8 cellular contexts compared by ENCODE assay signal in genomic region chr2:136247204-136247990, GRCh38.
DNase-seq lines count a peak whose midpoint lies in the region; ATAC-seq, FAIRE-seq and TF ChIP-seq lines count a peak whose summit lies in the region.

No MANE protein-coding gene starts in this region.

- no peak for TF ChIP-seq CTCF in left ventricle myocardium inferior (IDR thresholded peaks at IDR 0.05; ENCODE audit: borderline replicate concordance)
- no peak for TF ChIP-seq CTCF in prostate gland (IDR thresholded peaks at IDR 0.05)

- H3K9me3 ChIP-seq in left ventricle myocardium inferior (replicated peaks) (no peaks in the 10 kb centered on the region), prostate gland (no peaks in the 10 kb centered on the region)

- intact Hi-C loops in activated CD4-positive, alpha-beta memory T cell treated with anti-CD3 and anti-CD28 coated beads for 36 hours (cut with micrococcal nuclease) = no loop called here
- intact Hi-C loops in left ventricle myocardium inferior (cut with micrococcal nuclease) (no loop called here), prostate gland (cut with DNase I) (no loop called here)

- H3K27me3 Mint-ChIP-seq in activated CD4-positive, alpha-beta memory T cell treated with anti-CD3 and anti-CD28 coated beads for 36 hours = no peaks in the 10 kb centered on the region
- H3K27me3 Mint-ChIP-seq in activated CD4-positive, alpha-beta memory T cell treated with anti-CD3 and anti-CD28 coated beads, Interleukin-2, amount 10 ng/mL, durations not matched to agents 7 days and 5 days = no peaks in the 10 kb centered on the region

- CTCF ChIA-PET in activated CD4-positive, alpha-beta memory T cell treated with anti-CD3 and anti-CD28 coated beads for 36 hours (lab: Charles Lee) = interaction anchor here (1.0 kb wide), 1 partner anchor 22 kb away, joined by 3 read pairs; no protein-coding TSS in a partner anchor
- CTCF ChIA-PET in activated CD4-positive, alpha-beta memory T cell treated with anti-CD3 and anti-CD28 coated beads, Interleukin-2, amount 10 ng/mL, durations not matched to agents 7 days and 5 days (lab: Charles Lee) = no interaction called here

- FAIRE-seq in GM12892 (lab: Jason Lieb, UNC) = no peak

- H3K27ac ChIP-seq in left ventricle myocardium inferior (replicated peaks) (peak overlapping the region; percentile 38), prostate gland (no peak overlapping the region)

- POLR2A ChIA-PET in activated CD4-positive, alpha-beta memory T cell treated with anti-CD3 and anti-CD28 coated beads for 36 hours (lab: Charles Lee) = interaction anchor here (0.6 to 1.1 kb wide), 3 partner anchors 10 to 80 kb away, joined by 3 read pairs; no protein-coding TSS in a partner anchor
- POLR2A ChIA-PET in activated CD4-positive, alpha-beta memory T cell treated with anti-CD3 and anti-CD28 coated beads, Interleukin-2, amount 10 ng/mL, durations not matched to agents 7 days and 5 days (lab: Charles Lee) = interaction anchor here (1.1 kb wide), 1 partner anchor 9 kb away, joined by 4 read pairs; no protein-coding TSS in a partner anchor

- no peaks in the 10 kb centered on the region for H3K36me3 Mint-ChIP-seq in activated CD4-positive, alpha-beta memory T cell treated with anti-CD3 and anti-CD28 coated beads for 36 hours
- no peaks in the 10 kb centered on the region for H3K36me3 Mint-ChIP-seq in activated CD4-positive, alpha-beta memory T cell treated with anti-CD3 and anti-CD28 coated beads, Interleukin-2, amount 10 ng/mL, durations not matched to agents 7 days and 5 days (ENCODE audit: low read depth)
- peaks cover 8% of the 10 kb centered on the region for H3K36me3 Mint-ChIP-seq in stimulated activated effector memory CD8-positive, alpha-beta T cell treated with anti-CD3 and anti-CD28 coated beads, Interleukin-12 subunit alpha, Interleukin-12 subunit beta, amount 100 ng/mL, for 72 hours

- H3K27me3 ChIP-seq in left ventricle myocardium inferior (ENCODE audit: low read depth) (no peaks in the 10 kb centered on the region), prostate gland (replicated peaks; ENCODE audit: insufficient read depth) (no peaks in the 10 kb centered on the region)

- peak; percentile 31 for ATAC-seq in stimulated activated effector memory CD8-positive, alpha-beta T cell treated with anti-CD3 and anti-CD28 coated beads, Interleukin-12 subunit alpha, Interleukin-12 subunit beta, amount 100 ng/mL, for 72 hours
- no peak for ATAC-seq in HG03139 (IDR thresholded peaks at IDR 0.05; ENCODE audit: unreplicated experiment)

- WGBS in prostate gland = 64% methylated on average over 7 of the region's 7 CpGs

- H3K4me1 Mint-ChIP-seq in activated CD4-positive, alpha-beta memory T cell treated with anti-CD3 and anti-CD28 coated beads for 36 hours (ENCODE audit: low read depth) = peaks cover 23% of the 10 kb centered on the region
- peaks cover 18% of the 10 kb centered on the region for H3K4me1 Mint-ChIP-seq in activated CD4-positive, alpha-beta memory T cell treated with anti-CD3 and anti-CD28 coated beads, Interleukin-2, amount 10 ng/mL, durations not matched to agents 7 days and 5 days
- H3K4me1 Mint-ChIP-seq in stimulated activated effector memory CD8-positive, alpha-beta T cell treated with anti-CD3 and anti-CD28 coated beads, Interleukin-12 subunit alpha, Interleukin-12 subunit beta, amount 100 ng/mL, for 72 hours = peaks cover 54% of the 10 kb centered on the region

- H3K4me1 ChIP-seq in left ventricle myocardium inferior = peaks cover 21% of the 10 kb centered on the region
- no peaks in the 10 kb centered on the region for H3K4me1 ChIP-seq in prostate gland (replicated peaks)

- peak; percentile 79 for DNase-seq in activated CD4-positive, alpha-beta memory T cell treated with anti-CD3 and anti-CD28 coated beads for 36 hours
- DNase-seq in activated CD4-positive, alpha-beta memory T cell treated with anti-CD3 and anti-CD28 coated beads, Interleukin-2, amount 10 ng/mL, durations not matched to agents 7 days and 5 days = no peak
- DNase-seq in SW480 (ENCODE audit: low spot score) (peak; percentile 71), left ventricle myocardium inferior (no peak), prostate gland (ENCODE audit: low spot score) (no peak), GM12892 (ENCODE audit: insufficient read length) (no peak)
- DNase-seq in stimulated activated effector memory CD8-positive, alpha-beta T cell treated with anti-CD3 and anti-CD28 coated beads, Interleukin-12 subunit alpha, Interleukin-12 subunit beta, amount 100 ng/mL, for 72 hours (ENCODE audit: low spot score in 2 of 2) = no peak

- no peaks in the 10 kb centered on the region for H3K36me3 ChIP-seq in left ventricle myocardium inferior
- no peaks in the 10 kb centered on the region for H3K36me3 ChIP-seq in prostate gland

- H3K9me3 Mint-ChIP-seq in activated CD4-positive, alpha-beta memory T cell treated with anti-CD3 and anti-CD28 coated beads for 36 hours = no peaks in the 10 kb centered on the region
- no peaks in the 10 kb centered on the region for H3K9me3 Mint-ChIP-seq in activated CD4-positive, alpha-beta memory T cell treated with anti-CD3 and anti-CD28 coated beads, Interleukin-2, amount 10 ng/mL, durations not matched to agents 7 days and 5 days
- H3K9me3 Mint-ChIP-seq in stimulated activated effector memory CD8-positive, alpha-beta T cell treated with anti-CD3 and anti-CD28 coated beads, Interleukin-12 subunit alpha, Interleukin-12 subunit beta, amount 100 ng/mL, for 72 hours = no peaks in the 10 kb centered on the region

- no peak overlapping the region for H3K4me3 Mint-ChIP-seq in activated CD4-positive, alpha-beta memory T cell treated with anti-CD3 and anti-CD28 coated beads for 36 hours
- H3K4me3 Mint-ChIP-seq in activated CD4-positive, alpha-beta memory T cell treated with anti-CD3 and anti-CD28 coated beads, Interleukin-2, amount 10 ng/mL, durations not matched to agents 7 days and 5 days = no peak overlapping the region
- H3K4me3 Mint-ChIP-seq in stimulated activated effector memory CD8-positive, alpha-beta T cell treated with anti-CD3 and anti-CD28 coated beads, Interleukin-12 subunit alpha, Interleukin-12 subunit beta, amount 100 ng/mL, for 72 hours = no peak overlapping the region

- H3K27ac Mint-ChIP-seq in activated CD4-positive, alpha-beta memory T cell treated with anti-CD3 and anti-CD28 coated beads for 36 hours = peak overlapping the region; percentile 25
- H3K27ac Mint-ChIP-seq in activated CD4-positive, alpha-beta memory T cell treated with anti-CD3 and anti-CD28 coated beads, Interleukin-2, amount 10 ng/mL, durations not matched to agents 7 days and 5 days = no peak overlapping the region
- H3K27ac Mint-ChIP-seq in stimulated activated effector memory CD8-positive, alpha-beta T cell treated with anti-CD3 and anti-CD28 coated beads, Interleukin-12 subunit alpha, Interleukin-12 subunit beta, amount 100 ng/mL, for 72 hours = peak overlapping the region; percentile 40

- TF ChIP-seq POLR2A in prostate gland (IDR thresholded peaks at IDR 0.05) = no peak
- TF ChIP-seq POLR2A in GM12892 (IDR thresholded peaks at IDR 0.05; ENCODE audit: low read depth, low read length) = no peak

- H3K4me3 ChIP-seq in left ventricle myocardium inferior (no peak overlapping the region), prostate gland (no peak overlapping the region)

Comparison
In these comparisons a context has a peak if more than half of its experiments do, and no peak if none do; other contexts are left out.
1. DNase-seq: peak in activated CD4-positive, alpha-beta memory T cell treated with anti-CD3 and anti-CD28 coated beads for 36 hours (single experiment) and SW480 (single experiment); none in activated CD4-positive, alpha-beta memory T cell treated with anti-CD3 and anti-CD28 coated beads, Interleukin-2, amount 10 ng/mL, durations not matched to agents 7 days and 5 days (single experiment), left ventricle myocardium inferior (single experiment), stimulated activated effector memory CD8-positive, alpha-beta T cell treated with anti-CD3 and anti-CD28 coated beads, Interleukin-12 subunit alpha, Interleukin-12 subunit beta, amount 100 ng/mL, for 72 hours (0 of 2), prostate gland (single experiment) and GM12892 (single experiment).